In genomic region chr17:79520893-79521210, GRCh38 we compare ENCODE assay signal across 1 cellular context.
TF ChIP-seq lines count a peak whose summit lies in the region.

No MANE protein-coding gene starts in this region.

TF ChIP-seq in HepG2, 621 proteins besides CTCF, POLR2A, EP300 and RAD21 (continued from another document):
- no peak for TF ChIP-seq ZNF407 (CRISPR knock-in tag; IDR thresholded peaks at IDR 0.05; ENCODE audit: not compliant biosample characterization)
- no peak for TF ChIP-seq YEATS2 (CRISPR knock-in tag; IDR thresholded peaks at IDR 0.05; ENCODE audit: borderline replicate concordance)
- TF ChIP-seq ZNF781 (CRISPR knock-in tag; IDR thresholded peaks at IDR 0.05; ENCODE audit: borderline replicate concordance, not compliant biosample characterization) = no peak
- TF ChIP-seq ATF1 (CRISPR knock-in tag; IDR thresholded peaks at IDR 0.05) = no peak
- TF ChIP-seq HBP1 (CRISPR knock-in tag; IDR thresholded peaks at IDR 0.05; ENCODE audit: low read depth) = no peak
- no peak for TF ChIP-seq FIP1L1 (IDR thresholded peaks at IDR 0.05; ENCODE audit: borderline replicate concordance, insufficient read depth, low read depth, low read length)
